Comparison of ENCODE assay signal across 8 cellular contexts in genomic region chr3:111967651-111968274, GRCh38.
A peak's percentile ranks its signal among the peaks of the same experiment; 100 is the strongest.
DNase-seq lines count a peak whose midpoint lies in the region; ATAC-seq lines count a peak whose summit lies in the region.

No MANE protein-coding gene starts in this region.

- peak overlapping the region; percentile 7 for H3K27ac Mint-ChIP-seq in central memory CD8-positive, alpha-beta T cell (ENCODE audit: low read depth)

- peaks cover 8% of the 10 kb centered on the region for H3K4me1 Mint-ChIP-seq in central memory CD8-positive, alpha-beta T cell

- ATAC-seq in GM19035 (IDR thresholded peaks at IDR 0.05; ENCODE audit: unreplicated experiment) = peak; percentile 93
- peak; percentile 94 for ATAC-seq in HG03280 (IDR thresholded peaks at IDR 0.05; ENCODE audit: unreplicated experiment)
- peak; percentile 67 for ATAC-seq in central memory CD8-positive, alpha-beta T cell (replicated peaks; ENCODE audit: extremely low read depth, poor library complexity, severe bottlenecking)

- no peaks in the 10 kb centered on the region for H3K27me3 Mint-ChIP-seq in central memory CD8-positive, alpha-beta T cell

- H3K36me3 Mint-ChIP-seq in central memory CD8-positive, alpha-beta T cell (ENCODE audit: insufficient read depth) = no peaks in the 10 kb centered on the region

- no peaks in the 10 kb centered on the region for H3K9me3 Mint-ChIP-seq in central memory CD8-positive, alpha-beta T cell

- no peak overlapping the region for H3K4me3 Mint-ChIP-seq in central memory CD8-positive, alpha-beta T cell

- DNase-seq in Ammon's horn (ENCODE audit: low spot score) (peak; percentile 87), NCI-H345 (lab: John Stamatoyannopoulos, UW) (peak; percentile 77), left kidney (ENCODE audit: low read depth, low spot score) (peak; percentile 92)
- peak; percentile 67 for DNase-seq in activated CD4-positive, CD25-positive, alpha-beta regulatory T cell treated with anti-CD3 and anti-CD28 coated beads, Interleukin-2, amount 50 U/mL, for 16 hours (ENCODE audit: low read depth, low spot score)
- DNase-seq in central memory CD8-positive, alpha-beta T cell (ENCODE audit: low spot score in 2 of 2) = peak; percentile 65 to 70
- DNase-seq in stimulated activated CD4-positive, alpha-beta T cell treated with anti-CD3 and anti-CD28 coated beads, Interleukin-2, amount 100 ng/mL, for 48 hours = peak; percentile 84 to 85

Comparison
In these comparisons a context has a peak if more than half of its experiments do, and no peak if none do; other contexts are left out.
1. Peak in every context shown above with its lines: DNase-seq and ATAC-seq.